In the genomic region with DNA sequence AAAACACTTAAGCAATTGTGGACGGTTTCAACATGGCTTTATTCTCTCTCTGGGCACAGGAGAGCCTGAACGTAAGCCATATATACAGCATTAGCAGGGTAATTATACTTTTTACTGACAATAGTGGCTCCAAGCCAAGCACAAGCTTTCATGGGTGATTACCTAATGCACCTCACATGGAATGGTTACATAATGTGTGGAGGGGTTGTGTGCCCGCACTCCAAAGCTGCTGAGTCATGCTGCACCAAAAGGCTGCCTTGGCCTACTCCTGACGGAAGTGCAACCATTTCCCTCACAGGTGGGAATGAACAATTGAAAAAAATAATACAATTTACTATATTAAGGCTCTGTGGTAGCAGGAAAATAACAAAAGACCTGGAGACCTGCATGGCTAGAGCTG, we compare ENCODE assay signal across 11 cellular contexts.
A peak's percentile ranks its signal among the peaks of the same experiment; 100 is the strongest.
DNase-seq lines count a peak whose midpoint lies in the region; ATAC-seq and TF ChIP-seq lines count a peak whose summit lies in the region.
"Had no signal": no experiment of that assay in that cellular context is flagged by ENCODE, and none has a peak within 500 bp of the region (broad histone marks: within the 10 kb centered on the region; RNA-seq: fewer than 3 reads in every experiment).

No MANE protein-coding gene starts in this region.

- H3K36me3 Mint-ChIP-seq in GM23338 (ENCODE audit: low read depth) (no peaks in the 10 kb centered on the region), MCF 10A (ENCODE audit: insufficient read depth, unreplicated experiment) (no peaks in the 10 kb centered on the region)

- H3K4me1 ChIP-seq in GM23338 (ENCODE audit: insufficient read depth) (no peaks in the 10 kb centered on the region), OCI-LY7 (ENCODE audit: insufficient read depth, low read length, poor library complexity, severe bottlenecking) (no peaks in the 10 kb centered on the region)

- H3K4me1 Mint-ChIP-seq in GM23338, result no peaks in the 10 kb centered on the region
- peaks cover 13% of the 10 kb centered on the region for H3K4me1 Mint-ChIP-seq in MCF 10A (ENCODE audit: insufficient read depth, unreplicated experiment)
- H3K4me1 Mint-ChIP-seq: activated CD4-positive, alpha-beta T cell treated with anti-CD3 and anti-CD28 coated beads for 36 hours had no signal

- H4K20me1 ChIP-seq in GM23338 (replicated peaks; ENCODE audit: insufficient read depth) (no peaks in the 10 kb centered on the region), OCI-LY7 (ENCODE audit: insufficient read depth, low read length) (no peaks in the 10 kb centered on the region)

- intact Hi-C loops in MCF 10A (cut with micrococcal nuclease), result loop anchor here (5.0 kb wide), 1 partner anchor 101 kb away; no protein-coding TSS in a partner anchor
- intact Hi-C loops in OCI-LY7 (cut with micrococcal nuclease; ENCODE audit: unreplicated experiment), result no loop called here

- H3K36me3 ChIP-seq in GM23338 (ENCODE audit: insufficient read depth) (no peaks in the 10 kb centered on the region), OCI-LY7 (ENCODE audit: insufficient read depth, low read length) (no peaks in the 10 kb centered on the region)

- H3K79me2 ChIP-seq in GM23338 (replicated peaks; ENCODE audit: insufficient read depth) (no peaks in the 10 kb centered on the region), OCI-LY7 (ENCODE audit: insufficient read depth, low read depth, low read length) (no peaks in the 10 kb centered on the region)

- H3K4me3 ChIP-seq in GM23338 (no peak overlapping the region), OCI-LY7 (ENCODE audit: low read depth, low read length, poor library complexity, severe bottlenecking) (no peak overlapping the region)

- DNase-seq in GM23338 (ENCODE audit: low spot score) (no peak), NCI-H2029 (lab: John Stamatoyannopoulos, UW) (peak; percentile 74), MCF 10A (ENCODE audit: unreplicated experiment) (peak; percentile 99), mucosa of gallbladder (ENCODE audit: low spot score) (peak; percentile 78), OCI-LY7 (ENCODE audit: low spot score) (no peak)
- DNase-seq: activated CD4-positive, alpha-beta T cell treated with anti-CD3 and anti-CD28 coated beads for 36 hours; activated naive CD4-positive, alpha-beta T cell treated with Interleukin-2 at 50 U/mL for 16 hours; Kasumi-1 had no signal

- peaks cover 3% of the 10 kb centered on the region for H3K27me3 Mint-ChIP-seq in GM23338 (ENCODE audit: insufficient read depth, low read depth, poor library complexity)
- no peaks in the 10 kb centered on the region for H3K27me3 Mint-ChIP-seq in MCF 10A (ENCODE audit: insufficient read depth, unreplicated experiment)
- H3K27me3 Mint-ChIP-seq: activated CD4-positive, alpha-beta T cell treated with anti-CD3 and anti-CD28 coated beads for 36 hours had no signal

- TF ChIP-seq CTCF in GM23338 (conservative IDR thresholded peaks at IDR 0.05; ENCODE audit: low read depth in 2 of 2) (no peak), MCF 10A (IDR thresholded peaks at IDR 0.05; ENCODE audit: unreplicated experiment) (no peak), OCI-LY7 (conservative IDR thresholded peaks at IDR 0.05; ENCODE audit: low read length) (no peak)

- H3K4me2 ChIP-seq in GM23338 (no peak overlapping the region), OCI-LY7 (ENCODE audit: low read length) (no peak overlapping the region)

- POLR2A ChIA-PET in MCF 10A (lab: Yijun Ruan, JAX), result interaction anchor here (0.6 to 3.8 kb wide), 10 partner anchors 11 to 401 kb away, joined by 3 to 27 read pairs (median 4); no protein-coding TSS in a partner anchor
- POLR2A ChIA-PET in OCI-LY7 (lab: Charles Lee), result no interaction called here

- H3K27ac Mint-ChIP-seq in GM23338 (no peak overlapping the region), MCF 10A (ENCODE audit: low read depth, unreplicated experiment) (peak overlapping the region; percentile 88)
- H3K27ac Mint-ChIP-seq: activated CD4-positive, alpha-beta T cell treated with anti-CD3 and anti-CD28 coated beads for 36 hours had no signal

- H2AFZ ChIP-seq in GM23338 (peak overlapping the region; percentile 66; the same call in 1 of the 2 replicates), OCI-LY7 (ENCODE audit: low read length) (no peak overlapping the region)

- H3F3A ChIP-seq in GM23338 (replicated peaks; ENCODE audit: low read depth), result no peaks in the 10 kb centered on the region

- H3K27ac ChIP-seq in GM23338 (ENCODE audit: low read depth) (no peak overlapping the region), OCI-LY7 (ENCODE audit: low read depth, low read length, poor library complexity, severe bottlenecking) (no peak overlapping the region)

- BruUV-seq in MCF 10A (replicated peaks; lab: Mats Ljungman, UMichigan), result no TSS peak
- no TSS peak for BruUV-seq in OCI-LY7 (replicated peaks; lab: Mats Ljungman, UMichigan)

- H3K9me2 ChIP-seq in GM23338 (ENCODE audit: insufficient read depth), result peaks cover 6% of the 10 kb centered on the region; the same call in 1 of the 2 replicates
- H3K9me2 ChIP-seq in OCI-LY7 (ENCODE audit: insufficient read depth, low read length), result no peaks in the 10 kb centered on the region

- no peaks in the 10 kb centered on the region for H3K9me3 ChIP-seq in OCI-LY7 (ENCODE audit: low read length)

- no peak overlapping the region for H3K4me3 Mint-ChIP-seq in GM23338
- H3K4me3 Mint-ChIP-seq in MCF 10A (ENCODE audit: unreplicated experiment), result no peak overlapping the region
- H3K4me3 Mint-ChIP-seq: activated CD4-positive, alpha-beta T cell treated with anti-CD3 and anti-CD28 coated beads for 36 hours had no signal

- no peaks in the 10 kb centered on the region for H3K27me3 ChIP-seq in GM23338 (ENCODE audit: insufficient read depth)

- ATAC-seq in GM23338, result no peak
- no peak for ATAC-seq in HG03159 (IDR thresholded peaks at IDR 0.05; ENCODE audit: unreplicated experiment)
- no peak for ATAC-seq in GM21576 (IDR thresholded peaks at IDR 0.05; ENCODE audit: unreplicated experiment)
- no peak for ATAC-seq in HG03139 (IDR thresholded peaks at IDR 0.05; ENCODE audit: unreplicated experiment)
- ATAC-seq: activated CD4-positive, alpha-beta T cell treated with anti-CD3 and anti-CD28 coated beads for 36 hours had no signal

- H3K9me3 Mint-ChIP-seq in GM23338 (peaks cover 6% of the 10 kb centered on the region; the same call in 2 of the 3 replicates), MCF 10A (ENCODE audit: unreplicated experiment) (no peaks in the 10 kb centered on the region)

- CTCF ChIA-PET in MCF 10A (lab: Yijun Ruan, JAX) (interaction anchor here (0.9 to 1.2 kb wide), 4 partner anchors 13 to 319 kb away, joined by 3 to 4 read pairs (median 3); no protein-coding TSS in a partner anchor), OCI-LY7 (lab: Charles Lee; ENCODE audit: unreplicated experiment) (no interaction called here)

TF ChIP-seq in GM23338, 12 proteins besides CTCF, POLR2A, EP300 and RAD21:
- TF ChIP-seq, protein P1, sequence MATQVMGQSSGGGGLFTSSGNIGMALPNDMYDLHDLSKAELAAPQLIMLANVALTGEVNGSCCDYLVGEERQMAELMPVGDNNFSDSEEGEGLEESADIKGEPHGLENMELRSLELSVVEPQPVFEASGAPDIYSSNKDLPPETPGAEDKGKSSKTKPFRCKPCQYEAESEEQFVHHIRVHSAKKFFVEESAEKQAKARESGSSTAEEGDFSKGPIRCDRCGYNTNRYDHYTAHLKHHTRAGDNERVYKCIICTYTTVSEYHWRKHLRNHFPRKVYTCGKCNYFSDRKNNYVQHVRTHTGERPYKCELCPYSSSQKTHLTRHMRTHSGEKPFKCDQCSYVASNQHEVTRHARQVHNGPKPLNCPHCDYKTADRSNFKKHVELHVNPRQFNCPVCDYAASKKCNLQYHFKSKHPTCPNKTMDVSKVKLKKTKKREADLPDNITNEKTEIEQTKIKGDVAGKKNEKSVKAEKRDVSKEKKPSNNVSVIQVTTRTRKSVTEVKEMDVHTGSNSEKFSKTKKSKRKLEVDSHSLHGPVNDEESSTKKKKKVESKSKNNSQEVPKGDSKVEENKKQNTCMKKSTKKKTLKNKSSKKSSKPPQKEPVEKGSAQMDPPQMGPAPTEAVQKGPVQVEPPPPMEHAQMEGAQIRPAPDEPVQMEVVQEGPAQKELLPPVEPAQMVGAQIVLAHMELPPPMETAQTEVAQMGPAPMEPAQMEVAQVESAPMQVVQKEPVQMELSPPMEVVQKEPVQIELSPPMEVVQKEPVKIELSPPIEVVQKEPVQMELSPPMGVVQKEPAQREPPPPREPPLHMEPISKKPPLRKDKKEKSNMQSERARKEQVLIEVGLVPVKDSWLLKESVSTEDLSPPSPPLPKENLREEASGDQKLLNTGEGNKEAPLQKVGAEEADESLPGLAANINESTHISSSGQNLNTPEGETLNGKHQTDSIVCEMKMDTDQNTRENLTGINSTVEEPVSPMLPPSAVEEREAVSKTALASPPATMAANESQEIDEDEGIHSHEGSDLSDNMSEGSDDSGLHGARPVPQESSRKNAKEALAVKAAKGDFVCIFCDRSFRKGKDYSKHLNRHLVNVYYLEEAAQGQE (IDR thresholded peaks at IDR 0.05; ENCODE audit: unreplicated experiment), result no peak
- TF ChIP-seq NANOG (IDR thresholded peaks at IDR 0.05; ENCODE audit: borderline replicate concordance) (no peak), EZH2phosphoT487 (IDR thresholded peaks at IDR 0.05; ENCODE audit: unreplicated experiment) (no peak), STAT1 (IDR thresholded peaks at IDR 0.05; ENCODE audit: unreplicated experiment) (no peak), POLR2AphosphoS5 (IDR thresholded peaks at IDR 0.05; ENCODE audit: low read depth) (no peak), ZNF331 (CRISPR knock-in tag; IDR thresholded peaks at IDR 0.05; ENCODE audit: low read depth) (no peak), CREB1 (CRISPR knock-in tag; IDR thresholded peaks at IDR 0.05; ENCODE audit: low read depth) (no peak), JUNB (IDR thresholded peaks at IDR 0.05; ENCODE audit: unreplicated experiment) (no peak)
- TF ChIP-seq, protein P2, sequence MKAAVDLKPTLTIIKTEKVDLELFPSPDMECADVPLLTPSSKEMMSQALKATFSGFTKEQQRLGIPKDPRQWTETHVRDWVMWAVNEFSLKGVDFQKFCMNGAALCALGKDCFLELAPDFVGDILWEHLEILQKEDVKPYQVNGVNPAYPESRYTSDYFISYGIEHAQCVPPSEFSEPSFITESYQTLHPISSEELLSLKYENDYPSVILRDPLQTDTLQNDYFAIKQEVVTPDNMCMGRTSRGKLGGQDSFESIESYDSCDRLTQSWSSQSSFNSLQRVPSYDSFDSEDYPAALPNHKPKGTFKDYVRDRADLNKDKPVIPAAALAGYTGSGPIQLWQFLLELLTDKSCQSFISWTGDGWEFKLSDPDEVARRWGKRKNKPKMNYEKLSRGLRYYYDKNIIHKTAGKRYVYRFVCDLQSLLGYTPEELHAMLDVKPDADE (IDR thresholded peaks at IDR 0.05), result no peak
TF ChIP-seq in GM23338: peak in this region for 0.

Comparison
In these comparisons a context has a peak if more than half of its experiments do, and no peak if none do; other contexts are left out.
1. DNase-seq: peak in NCI-H2029 (single experiment), MCF 10A (single experiment) and mucosa of gallbladder (single experiment); none in GM23338 (single experiment) and OCI-LY7 (single experiment).